ENCODE assay signal across 9 cellular contexts in genomic region chr2:1742300-1742679, GRCh38. TPM values are rescaled to one million over a fixed set of nuclear protein-coding genes. Genes with fewer than 3 reads are reported as not detected.
DNase-seq lines count a peak whose midpoint lies in the region; ATAC-seq and TF ChIP-seq lines count a peak whose summit lies in the region.
"Had no signal": no experiment of that assay in that cellular context is flagged by ENCODE, and none has a peak within 500 bp of the region (broad histone marks: within the 10 kb centered on the region; RNA-seq: fewer than 3 reads in every experiment).

No MANE protein-coding gene starts in this region.

- no peaks in the 10 kb centered on the region for H3F3A ChIP-seq in MM.1S (ENCODE audit: insufficient read depth, low read length)

- peaks cover 5 to 8% (median 6%) of the 10 kb centered on the region in 3 donors for H3K4me1 Mint-ChIP-seq in CD8-positive, alpha-beta memory T cell
- peaks cover 5% of the 10 kb centered on the region for H3K4me1 Mint-ChIP-seq in T-helper 17 cell
- peaks cover 54% of the 10 kb centered on the region for H3K4me1 Mint-ChIP-seq in osteocyte (ENCODE audit: unreplicated experiment)

- no peaks in the 10 kb centered on the region for H3K79me2 ChIP-seq in MM.1S (ENCODE audit: low read length)

- no peak overlapping the region for H3K4me2 ChIP-seq in MM.1S (ENCODE audit: low read depth, low read length)

- no peak overlapping the region for H3K4me3 ChIP-seq in CD8-positive, alpha-beta memory T cell (ENCODE audit: low read length)
- H3K4me3 ChIP-seq in foreskin fibroblast (ENCODE audit: low read depth in 1 of 2, low read length in 2 of 2) (peak overlapping the region; percentile 71 to 73), MM.1S (ENCODE audit: low read length) (no peak overlapping the region)
- H3K4me3 ChIP-seq: K562 had no signal

- no peak overlapping the region for H2AFZ ChIP-seq in MM.1S (ENCODE audit: low read length)

- H3K4me1 ChIP-seq in CD8-positive, alpha-beta memory T cell (ENCODE audit: insufficient read depth, low read length), result no peaks in the 10 kb centered on the region
- no peaks in the 10 kb centered on the region for H3K4me1 ChIP-seq in MM.1S (ENCODE audit: low read length)

- no peak overlapping the region for H3K9ac ChIP-seq in MM.1S (ENCODE audit: low read length)

- peak overlapping the region in 4 of 7 donors; percentile 9 to 84 (median 35) for H3K4me3 Mint-ChIP-seq in CD8-positive, alpha-beta memory T cell
- H3K4me3 Mint-ChIP-seq in T-helper 17 cell, result peak overlapping the region; percentile 47
- peak overlapping the region; percentile 96 for H3K4me3 Mint-ChIP-seq in osteocyte (ENCODE audit: unreplicated experiment)

- H3K36me3 ChIP-seq in CD8-positive, alpha-beta memory T cell (ENCODE audit: insufficient read depth, low read length), result no peaks in the 10 kb centered on the region
- no peaks in the 10 kb centered on the region for H3K36me3 ChIP-seq in MM.1S (replicated peaks; ENCODE audit: insufficient read depth, low read length)

- peaks cover 19 to 37% of the 10 kb centered on the region in 2 donors for H3K27me3 Mint-ChIP-seq in CD8-positive, alpha-beta memory T cell
- H3K27me3 Mint-ChIP-seq in T-helper 17 cell, result peaks cover 65% of the 10 kb centered on the region
- no peaks in the 10 kb centered on the region for H3K27me3 Mint-ChIP-seq in osteocyte (ENCODE audit: unreplicated experiment)

- TF ChIP-seq CTCF in foreskin fibroblast (IDR thresholded peaks at IDR 0.05; ENCODE audit: low read depth, low read length), result no peak
- TF ChIP-seq CTCF in osteocyte (IDR thresholded peaks at IDR 0.05), result no peak
- TF ChIP-seq CTCF in MM.1S (IDR thresholded peaks at IDR 0.05; ENCODE audit: low read length), result no peak

- CTCF ChIA-PET in CD8-positive, alpha-beta memory T cell (lab: Charles Lee), result interaction anchor here (1.5 kb wide), 1 partner anchor 9 kb away, joined by 3 read pairs; no protein-coding TSS in a partner anchor

- H3K27me3 ChIP-seq in CD8-positive, alpha-beta memory T cell (ENCODE audit: insufficient read depth, low read length, poor library complexity, severe bottlenecking), result peaks cover 5% of the 10 kb centered on the region
- H3K27me3 ChIP-seq in MM.1S (replicated peaks; ENCODE audit: insufficient read depth, low read length), result no peaks in the 10 kb centered on the region

- peak overlapping the region in 1 of 8 donors; percentile 83 for H3K27ac Mint-ChIP-seq in CD8-positive, alpha-beta memory T cell
- H3K27ac Mint-ChIP-seq in T-helper 17 cell (no peak overlapping the region), osteocyte (ENCODE audit: unreplicated experiment) (peak overlapping the region; percentile 98)

- peaks cover 0 to 6% (median 0%) of the 10 kb centered on the region in 5 donors for H3K9me3 Mint-ChIP-seq in CD8-positive, alpha-beta memory T cell
- H3K9me3 Mint-ChIP-seq in osteocyte (ENCODE audit: unreplicated experiment), result no peaks in the 10 kb centered on the region

- H3K9me2 ChIP-seq in MM.1S (replicated peaks; ENCODE audit: insufficient read depth, low read length), result no peaks in the 10 kb centered on the region

- no peak overlapping the region for H3K27ac ChIP-seq in CD8-positive, alpha-beta memory T cell (ENCODE audit: low read depth, low read length)
- H3K27ac ChIP-seq in MM.1S (ENCODE audit: low read length), result no peak overlapping the region

- POLR2A ChIA-PET in CD8-positive, alpha-beta memory T cell (lab: Charles Lee), result no interaction called here

- in situ Hi-C loops in ACHN (cut with HindIII; ENCODE audit: low pct_ligation_motif_present, low pct_unique_long_range_greater_than_20kb, low sequenced_read_pairs), result loop anchor here (25.0 kb wide), 1 partner anchor 155 kb away; no protein-coding TSS in a partner anchor

- no peaks in the 10 kb centered on the region for H3K9me3 ChIP-seq in CD8-positive, alpha-beta memory T cell (ENCODE audit: low read length)
- H3K9me3 ChIP-seq in T-helper 17 cell (ENCODE audit: control insufficient read depth, low read length, poor library complexity, severe bottlenecking) (no peaks in the 10 kb centered on the region), MM.1S (replicated peaks; ENCODE audit: insufficient read depth, low read length) (no peaks in the 10 kb centered on the region)

- no peak for ATAC-seq in T-helper 17 cell
- ATAC-seq: K562 had no signal

- DNase-seq in CD8-positive, alpha-beta memory T cell, result no peak
- DNase-seq in T-helper 17 cell, result no peak
- peak in 1 of 2 donors; percentile 33 for DNase-seq in foreskin fibroblast
- DNase-seq in osteocyte (ENCODE audit: extremely low spot score, unreplicated experiment), result no peak
- no peak for DNase-seq in activated CD4-positive, alpha-beta T cell treated with anti-CD3 and anti-CD28 coated beads, Interleukin-2, amount 50 U/mL, for 1 hour
- no peak for DNase-seq in MM.1S
- no peak for DNase-seq in ACHN
- no peak for DNase-seq in stimulated activated CD4-positive, alpha-beta T cell treated with anti-CD3 and anti-CD28 coated beads, Interleukin-4, amount 100 ng/mL, for 24 hours

- no peaks in the 10 kb centered on the region for H3K36me3 Mint-ChIP-seq in CD8-positive, alpha-beta memory T cell
- no peaks in the 10 kb centered on the region for H3K36me3 Mint-ChIP-seq in T-helper 17 cell (ENCODE audit: low read depth)
- H3K36me3 Mint-ChIP-seq in osteocyte (ENCODE audit: unreplicated experiment), result no peaks in the 10 kb centered on the region

- no peaks in the 10 kb centered on the region for H4K20me1 ChIP-seq in MM.1S (ENCODE audit: insufficient read depth, low read length)

RNA-seq across cellular contexts. Expression of gene PXDN, which starts 2.0 kb away (rescaled TPM):
- total RNA-seq in CD8-positive, alpha-beta memory T cell, result under 1 TPM; 0.39 to 1.00 TPM
- polyA plus RNA-seq in CD8-positive, alpha-beta memory T cell, result 3.3 TPM
- total RNA-seq in T-helper 17 cell (not detected), osteocyte (459 and 488 TPM in 2 replicates)
- polyA plus RNA-seq: K562 had no signal

Comparison
In these comparisons a context has a peak if more than half of its experiments do, and no peak if none do; other contexts are left out.
1. H3K4me3 ChIP-seq: peak in foreskin fibroblast (2 of 2); none in CD8-positive, alpha-beta memory T cell (single experiment) and MM.1S (single experiment).
2. H3K4me3 Mint-ChIP-seq: peak in every context shown above with its lines; median percentile 96 in osteocyte; 47 in T-helper 17 cell; 35 in CD8-positive, alpha-beta memory T cell.
3. RNA of gene PXDN, which starts 2.0 kb away (total RNA-seq): 459 to 488 TPM in osteocyte; 0.39 to 1.00 TPM in CD8-positive, alpha-beta memory T cell and not detected in T-helper 17 cell; every median in the first group is over 100 times any median in the second.